In genomic region chr11:65321828-65322495, GRCh38 we compare ENCODE assay signal across 22 cellular contexts. TPM values are rescaled to one million over a fixed set of nuclear protein-coding genes. Genes with fewer than 3 reads are reported as not detected.
DNase-seq lines count a peak whose midpoint lies in the region; ATAC-seq and TF ChIP-seq lines count a peak whose summit lies in the region.
"Had no signal": no experiment of that assay in that cellular context is flagged by ENCODE, and none has a peak within 500 bp of the region (broad histone marks: within the 10 kb centered on the region; RNA-seq: fewer than 3 reads in every experiment).

No MANE protein-coding gene starts in this region.

- H3K4me3 Mint-ChIP-seq in stimulated activated naive CD8-positive, alpha-beta T cell treated with anti-CD3 and anti-CD28 coated beads, Interleukin-15, amount 100 ng/mL, for 72 hours = no peak overlapping the region
- H3K4me3 Mint-ChIP-seq in immature natural killer cell = no peak overlapping the region
- H3K4me3 Mint-ChIP-seq: activated CD4-positive, alpha-beta T cell treated with anti-CD3 and anti-CD28 coated beads for 36 hours; activated naive CD8-positive, alpha-beta T cell treated with anti-CD3 and anti-CD28 coated beads, Interleukin-2, amount 50 U/mL, for 24 hours; stimulated activated memory B cell treated with anti-CD40 and anti-IgM and Interleukin-4, amounts not matched to agents 10 μg/mL and 1 μg/mL and 100 μg/mL, for 72 hours had no signal

- 55 to 66% methylated on average over 4 of the region's 13 CpGs for WGBS in esophagus squamous epithelium, 2 donors

- H3K4me1 Mint-ChIP-seq in stimulated activated naive CD8-positive, alpha-beta T cell treated with anti-CD3 and anti-CD28 coated beads, Interleukin-15, amount 100 ng/mL, for 72 hours = no peaks in the 10 kb centered on the region
- H3K4me1 Mint-ChIP-seq in immature natural killer cell = no peaks in the 10 kb centered on the region
- H3K4me1 Mint-ChIP-seq: activated CD4-positive, alpha-beta T cell treated with anti-CD3 and anti-CD28 coated beads for 36 hours; activated naive CD8-positive, alpha-beta T cell treated with anti-CD3 and anti-CD28 coated beads, Interleukin-2, amount 50 U/mL, for 24 hours; stimulated activated memory B cell treated with anti-CD40 and anti-IgM and Interleukin-4, amounts not matched to agents 10 μg/mL and 1 μg/mL and 100 μg/mL, for 72 hours had no signal

- H3K4me3 ChIP-seq in esophagus squamous epithelium (no peak overlapping the region), coronary artery (no peak overlapping the region)

- H3K27ac ChIP-seq in esophagus squamous epithelium (peak overlapping the region in 3 of 4 donors; percentile 9 to 61 (median 55)), coronary artery (no peak overlapping the region)
- H3K27ac ChIP-seq: neutrophil had no signal

- ATAC-seq in stimulated activated naive CD8-positive, alpha-beta T cell treated with anti-CD3 and anti-CD28 coated beads, Interleukin-15, amount 100 ng/mL, for 72 hours = no peak
- ATAC-seq in stimulated activated naive CD8-positive, alpha-beta T cell treated with anti-CD3 and anti-CD28 coated beads, Interleukin-15, Interleukin-2, amounts not matched to agents 100 U/mL and 50 U/mL, for 24 hours = no peak
- ATAC-seq in sciatic nerve = peak; percentile 59
- no peak for ATAC-seq in GM21515 (IDR thresholded peaks at IDR 0.05; ENCODE audit: unreplicated experiment)
- ATAC-seq: activated CD4-positive, alpha-beta T cell treated with anti-CD3 and anti-CD28 coated beads for 36 hours; activated naive CD8-positive, alpha-beta T cell treated with anti-CD3 and anti-CD28 coated beads, Interleukin-2, amount 50 U/mL, for 24 hours; left lobe of liver; stimulated activated memory B cell treated with anti-CD40 and anti-IgM and Interleukin-4, amounts not matched to agents 10 μg/mL and 1 μg/mL and 100 μg/mL, for 72 hours had no signal

- H3K9me3 Mint-ChIP-seq in stimulated activated naive CD8-positive, alpha-beta T cell treated with anti-CD3 and anti-CD28 coated beads, Interleukin-15, amount 100 ng/mL, for 72 hours = no peaks in the 10 kb centered on the region
- no peaks in the 10 kb centered on the region for H3K9me3 Mint-ChIP-seq in immature natural killer cell
- H3K9me3 Mint-ChIP-seq: activated naive CD8-positive, alpha-beta T cell treated with anti-CD3 and anti-CD28 coated beads, Interleukin-2, amount 50 U/mL, for 24 hours; stimulated activated memory B cell treated with anti-CD40 and anti-IgM and Interleukin-4, amounts not matched to agents 10 μg/mL and 1 μg/mL and 100 μg/mL, for 72 hours had no signal

- TF ChIP-seq POLR2A in esophagus squamous epithelium (IDR thresholded peaks at IDR 0.05) = no peak

- peaks cover 8 to 55% (median 15%) of the 10 kb centered on the region in 3 donors for H3K4me1 ChIP-seq in esophagus squamous epithelium

- H3K27ac Mint-ChIP-seq in stimulated activated naive CD8-positive, alpha-beta T cell treated with anti-CD3 and anti-CD28 coated beads, Interleukin-15, amount 100 ng/mL, for 72 hours = peak overlapping the region; percentile 62 to 87
- no peak overlapping the region for H3K27ac Mint-ChIP-seq in immature natural killer cell
- H3K27ac Mint-ChIP-seq: activated CD4-positive, alpha-beta T cell treated with anti-CD3 and anti-CD28 coated beads for 36 hours; activated naive CD8-positive, alpha-beta T cell treated with anti-CD3 and anti-CD28 coated beads, Interleukin-2, amount 50 U/mL, for 24 hours; stimulated activated memory B cell treated with anti-CD40 and anti-IgM and Interleukin-4, amounts not matched to agents 10 μg/mL and 1 μg/mL and 100 μg/mL, for 72 hours had no signal

- TF ChIP-seq CTCF in esophagus squamous epithelium (IDR thresholded peaks at IDR 0.05) = no peak
- no peak for TF ChIP-seq CTCF in coronary artery (IDR thresholded peaks at IDR 0.05)

- H3K9me3 ChIP-seq in esophagus squamous epithelium = no peaks in the 10 kb centered on the region
- H3K9me3 ChIP-seq: neutrophil had no signal

- H3K27me3 ChIP-seq in esophagus squamous epithelium = no peaks in the 10 kb centered on the region

- no peaks in the 10 kb centered on the region for H3K36me3 Mint-ChIP-seq in immature natural killer cell
- H3K36me3 Mint-ChIP-seq: stimulated activated memory B cell treated with anti-CD40 and anti-IgM and Interleukin-4, amounts not matched to agents 10 μg/mL and 1 μg/mL and 100 μg/mL, for 72 hours had no signal

- peaks cover 6 to 21% (median 9%) of the 10 kb centered on the region in 3 donors for H3K36me3 ChIP-seq in esophagus squamous epithelium

- intact Hi-C loops in esophagus squamous epithelium (cut with DNase I) (no loop called here), sciatic nerve (cut with DNase I) (no loop called here)

- no peaks in the 10 kb centered on the region for H3K27me3 Mint-ChIP-seq in stimulated activated naive CD8-positive, alpha-beta T cell treated with anti-CD3 and anti-CD28 coated beads, Interleukin-15, amount 100 ng/mL, for 72 hours
- H3K27me3 Mint-ChIP-seq in immature natural killer cell (ENCODE audit: low read depth in 3 of 3) = peaks cover 0 to 12% (median 6%) of the 10 kb centered on the region in 3 donors
- H3K27me3 Mint-ChIP-seq: activated naive CD8-positive, alpha-beta T cell treated with anti-CD3 and anti-CD28 coated beads, Interleukin-2, amount 50 U/mL, for 24 hours had no signal

- DNase-seq in stimulated activated naive CD8-positive, alpha-beta T cell treated with anti-CD3 and anti-CD28 coated beads, Interleukin-15, amount 100 ng/mL, for 72 hours = no peak
- DNase-seq in stimulated activated naive CD8-positive, alpha-beta T cell treated with anti-CD3 and anti-CD28 coated beads, Interleukin-15, Interleukin-2, amounts not matched to agents 100 U/mL and 50 U/mL, for 24 hours = no peak
- no peak for DNase-seq in esophagus squamous epithelium (lab: John Stamatoyannopoulos, UW)
- no peak for DNase-seq in sciatic nerve (ENCODE audit: low spot score)
- DNase-seq in activated CD8-positive, alpha-beta memory T cell treated with anti-CD3 and anti-CD28 coated beads, Interleukin-2, amount 50 U/mL, for 4 hours = no peak
- DNase-seq in immature natural killer cell = no peak
- DNase-seq in coronary artery (ENCODE audit: low spot score) = no peak
- DNase-seq: ACHN; activated CD4-positive, alpha-beta T cell treated with anti-CD3 and anti-CD28 coated beads for 36 hours; activated effector memory CD4-positive, alpha-beta T cell treated with Interleukin-2 at 50 U/mL for 16 hours; activated naive CD8-positive, alpha-beta T cell treated with anti-CD3 and anti-CD28 coated beads, Interleukin-2, amount 50 U/mL, for 24 hours; dermis blood vessel endothelial cell; GDM1; H7; MM.1S; NCI-H1694 treated with DMSO at 0.1 percent for 48 hours; NCI-H2227 treated with DMSO at 0.1 percent for 48 hours had no signal

RNA-seq across cellular contexts. Expression of gene CDC42EP2, which starts 7.3 kb away (rescaled TPM):
- total RNA-seq in esophagus squamous epithelium (10 to 100 TPM in 1 of 4 donors, 1 to 10 TPM in 2, under 1 TPM in 1; 0.76 to 11.4 (median 5.6) TPM), sciatic nerve (34.7 TPM)
- polyA plus RNA-seq in immature natural killer cell = not detected
- total RNA-seq: mononuclear cell had no signal

RNA-seq across cellular contexts. Expression of gene DPF2, which starts 11.7 kb away (rescaled TPM):
- total RNA-seq in esophagus squamous epithelium (10 to 100 TPM; 18.7 to 35.3 (median 23.8) TPM), sciatic nerve (62.5 TPM)
- 10 to 100 TPM; 44.9 to 63.5 (median 53.9) TPM for polyA plus RNA-seq in immature natural killer cell

RNA-seq across cellular contexts. Expression of gene TIGD3, which starts 32.6 kb away (rescaled TPM):
- total RNA-seq in esophagus squamous epithelium (1 to 10 TPM in 1 of 4 donors, under 1 TPM in 3; 0.13 to 1.3 (median 0.56) TPM), sciatic nerve (not detected)
- polyA plus RNA-seq in immature natural killer cell = 1 to 10 TPM in 1 of 3 donors, under 1 TPM in 2; 0.90 to 1.2 (median 0.90) TPM

Comparison
In these comparisons a context has a peak if more than half of its experiments do, and no peak if none do; other contexts are left out.
1. H3K27ac Mint-ChIP-seq: peak in stimulated activated naive CD8-positive, alpha-beta T cell treated with anti-CD3 and anti-CD28 coated beads, Interleukin-15, amount 100 ng/mL, for 72 hours (2 of 2); none in immature natural killer cell (0 of 6).
2. H3K27ac ChIP-seq: peak in esophagus squamous epithelium (3 of 4); none in coronary artery (0 of 2).